In genomic region chr3:160577093-160577492, GRCh38 we compare ENCODE assay signal across 25 cellular contexts.
"Had no signal": no experiment of that assay in that cellular context is flagged by ENCODE, and none has a peak within 500 bp of the region (broad histone marks: within the 10 kb centered on the region; RNA-seq: fewer than 3 reads in every experiment).

No MANE protein-coding gene starts in this region.

- H3K27ac ChIP-seq: adrenal gland, body of pancreas, breast epithelium, KMS-11, PC-9, SJSA1 had no signal

- H3K4me3 ChIP-seq: adrenal gland, body of pancreas, breast epithelium, PC-9, SJSA1 had no signal

- H3K36me3 ChIP-seq: adrenal gland, breast epithelium, SJSA1 had no signal

- H3K4me1 ChIP-seq: adrenal gland, body of pancreas, breast epithelium, SJSA1 had no signal

- ATAC-seq: activated CD4-positive, alpha-beta T cell treated with anti-CD3 and anti-CD28 coated beads for 36 hours; activated CD8-positive, alpha-beta T cell treated with anti-CD3 and anti-CD28 coated beads, Interleukin-2, amount 10 ng/mL, durations not matched to agents 7 days and 5 days; activated naive CD4-positive, alpha-beta T cell treated with anti-CD3 and anti-CD28 coated beads, Interleukin-2, amount 50 U/mL, for 72 hours; activated T-cell treated with anti-CD3 and anti-CD28 coated beads, Interleukin-2, amount 50 U/mL, for 4 hours had no signal

- H3K27me3 ChIP-seq: adrenal gland, body of pancreas, breast epithelium had no signal

- DNase-seq: activated CD4-positive, alpha-beta T cell treated with anti-CD3 and anti-CD28 coated beads for 36 hours; activated CD4-positive, alpha-beta T cell treated with anti-CD3 and anti-CD28 coated beads, Interleukin-2, amount 10 ng/mL, durations not matched to agents 7 days and 5 days; activated CD4-positive, alpha-beta T cell treated with anti-CD3 and anti-CD28 coated beads, Interleukin-2, amount 50 U/mL, for 48 hours; activated CD8-positive, alpha-beta T cell treated with anti-CD3 and anti-CD28 coated beads, Interleukin-2, amount 10 ng/mL, durations not matched to agents 7 days and 5 days; activated gamma-delta T cell treated with Interleukin-2 at 50 U/mL for 16 hours; activated naive CD4-positive, alpha-beta T cell treated with anti-CD3 and anti-CD28 coated beads for 36 hours; activated T-cell treated with anti-CD3 and anti-CD28 coated beads, Interleukin-2, amount 50 U/mL, for 4 hours; adrenal gland; central memory CD4-positive, alpha-beta T cell; MM.1S; NCI-H1092; NCI-H1436 treated with DMSO at 0.1 percent for 48 hours; NCI-H1694 treated with DMSO at 0.1 percent for 48 hours; NCI-H2029; NCI-H2171; NCI-H510A treated with DMSO at 0.1 percent for 48 hours; NCI-H774; SHP77 treated with DMSO at 0.1 percent for 48 hours; SK-N-SH had no signal

- H3K9me3 ChIP-seq: adrenal gland, body of pancreas, SJSA1, SK-N-SH had no signal
